ENCODE assay signal across 8 cellular contexts in genomic region chr14:101965796-101966718, GRCh38. TPM values are rescaled to one million over a fixed set of nuclear protein-coding genes. Genes with fewer than 3 reads are reported as not detected.
DNase-seq lines count a peak whose midpoint lies in the region; ATAC-seq, FAIRE-seq and TF ChIP-seq lines count a peak whose summit lies in the region.

No MANE protein-coding gene starts in this region.

- peaks cover 4 to 8% of the 10 kb centered on the region in 2 donors for H3K4me1 ChIP-seq in kidney (ENCODE audit: control insufficient read depth in 1 of 2, insufficient read depth in 1 of 2, low read depth in 1 of 2, low read length in 2 of 2)
- H3K4me1 ChIP-seq in tibial artery = peaks cover 0 to 58% (median 18%) of the 10 kb centered on the region in 4 donors

- TF ChIP-seq CTCF in kidney (IDR thresholded peaks at IDR 0.05; ENCODE audit: borderline replicate concordance, extremely low read depth, insufficient read depth) = no peak
- no peak for TF ChIP-seq CTCF in tibial artery (IDR thresholded peaks at IDR 0.05)

- H3K27me3 Mint-ChIP-seq in activated naive CD4-positive, alpha-beta T cell treated with anti-CD3 and anti-CD28 coated beads, Interleukin-2, amount 50 U/mL, for 24 hours = no peaks in the 10 kb centered on the region
- no peaks in the 10 kb centered on the region for H3K27me3 Mint-ChIP-seq in activated T-helper 17 cell treated with anti-CD3 and anti-CD28 coated beads, Interleukin-2, amount 50 U/mL, for 72 hours

- no peaks in the 10 kb centered on the region for H3K27me3 ChIP-seq in tibial artery

- H3K27ac Mint-ChIP-seq in activated naive CD4-positive, alpha-beta T cell treated with anti-CD3 and anti-CD28 coated beads, Interleukin-2, amount 50 U/mL, for 24 hours = peak overlapping the region; percentile 35
- H3K27ac Mint-ChIP-seq in activated T-helper 17 cell treated with anti-CD3 and anti-CD28 coated beads, Interleukin-2, amount 50 U/mL, for 72 hours = peak overlapping the region; percentile 87

- DNase-seq in activated naive CD4-positive, alpha-beta T cell treated with Interleukin-2 at 50 U/mL for 16 hours = no peak
- no peak for DNase-seq in kidney
- peak in 1 of 2 donors; percentile 38 for DNase-seq in tibial artery
- DNase-seq in NCI-H187 treated with DMSO at 0.1 percent for 48 hours (lab: John Stamatoyannopoulos, UW) = no peak

- peak overlapping the region; percentile 92 for H3K4me3 Mint-ChIP-seq in activated naive CD4-positive, alpha-beta T cell treated with anti-CD3 and anti-CD28 coated beads, Interleukin-2, amount 50 U/mL, for 24 hours
- peak overlapping the region; percentile 86 for H3K4me3 Mint-ChIP-seq in activated T-helper 17 cell treated with anti-CD3 and anti-CD28 coated beads, Interleukin-2, amount 50 U/mL, for 72 hours

- peaks cover 51% of the 10 kb centered on the region for H3K4me1 Mint-ChIP-seq in activated naive CD4-positive, alpha-beta T cell treated with anti-CD3 and anti-CD28 coated beads, Interleukin-2, amount 50 U/mL, for 24 hours
- peaks cover 30% of the 10 kb centered on the region for H3K4me1 Mint-ChIP-seq in activated T-helper 17 cell treated with anti-CD3 and anti-CD28 coated beads, Interleukin-2, amount 50 U/mL, for 72 hours

- H3K27ac ChIP-seq in kidney (ENCODE audit: low read depth in 2 of 2, low read length in 2 of 2) (peak overlapping the region; percentile 42 to 89), tibial artery (peak overlapping the region; percentile 94 to 97)

- H3K4me3 ChIP-seq in kidney (ENCODE audit: low read length in 2 of 2) (peak overlapping the region; percentile 68 to 86), tibial artery (peak overlapping the region; percentile 74 to 99)

- no peaks in the 10 kb centered on the region for H3K9me3 Mint-ChIP-seq in activated naive CD4-positive, alpha-beta T cell treated with anti-CD3 and anti-CD28 coated beads, Interleukin-2, amount 50 U/mL, for 24 hours
- H3K9me3 Mint-ChIP-seq in activated T-helper 17 cell treated with anti-CD3 and anti-CD28 coated beads, Interleukin-2, amount 50 U/mL, for 72 hours = no peaks in the 10 kb centered on the region

- ATAC-seq in activated T-helper 17 cell treated with anti-CD3 and anti-CD28 coated beads, Interleukin-2, amount 50 U/mL, for 72 hours (replicated peaks) = no peak
- ATAC-seq in HG02970 (IDR thresholded peaks at IDR 0.05; ENCODE audit: low FRiP score, unreplicated experiment) (no peak), GM21717 (IDR thresholded peaks at IDR 0.05; ENCODE audit: unreplicated experiment) (no peak)

- FAIRE-seq in kidney (lab: Jason Lieb, UNC) = no peak

- peak overlapping the region; percentile 71 to 86 for H3K9ac ChIP-seq in kidney (ENCODE audit: low read length in 2 of 2)

- H3K36me3 ChIP-seq in kidney (ENCODE audit: control insufficient read depth in 1 of 2, insufficient read depth in 2 of 2, low read length in 2 of 2) (peaks cover 2 to 3% of the 10 kb centered on the region in 2 donors), tibial artery (peaks cover 4 to 7% (median 6%) of the 10 kb centered on the region in 3 donors)

- H3K9me3 ChIP-seq in kidney (ENCODE audit: control insufficient read depth in 1 of 2, low read length in 2 of 2) = no peaks in the 10 kb centered on the region
- no peaks in the 10 kb centered on the region for H3K9me3 ChIP-seq in tibial artery

- H3K36me3 Mint-ChIP-seq in activated naive CD4-positive, alpha-beta T cell treated with anti-CD3 and anti-CD28 coated beads, Interleukin-2, amount 50 U/mL, for 24 hours = peaks cover 10% of the 10 kb centered on the region
- peaks cover 46% of the 10 kb centered on the region for H3K36me3 Mint-ChIP-seq in activated T-helper 17 cell treated with anti-CD3 and anti-CD28 coated beads, Interleukin-2, amount 50 U/mL, for 72 hours (ENCODE audit: low read depth)

- intact Hi-C loops in kidney (cut with DNase I) (no loop called here), tibial artery (cut with DNase I; ENCODE audit: low total_unique reads) (loop anchor here (10.0 kb wide), 1 partner anchor 201 kb away; the partner anchor contains the start of gene PPP2R5C)

RNA-seq across cellular contexts. Expression of gene DYNC1H1, which starts 1.7 kb away (rescaled TPM):
- total RNA-seq in activated T-helper 17 cell treated with anti-CD3 and anti-CD28 coated beads, Interleukin-2, amount 50 U/mL, for 72 hours = 100 to 1,000 TPM; 319 to 383 TPM
- total RNA-seq in kidney = 390 TPM
- 132 TPM for polyA plus RNA-seq in kidney (ENCODE audit: insufficient read depth, low read depth, low replicate concordance)
